Comparison of ENCODE assay signal across 22 cellular contexts in the genomic region with DNA sequence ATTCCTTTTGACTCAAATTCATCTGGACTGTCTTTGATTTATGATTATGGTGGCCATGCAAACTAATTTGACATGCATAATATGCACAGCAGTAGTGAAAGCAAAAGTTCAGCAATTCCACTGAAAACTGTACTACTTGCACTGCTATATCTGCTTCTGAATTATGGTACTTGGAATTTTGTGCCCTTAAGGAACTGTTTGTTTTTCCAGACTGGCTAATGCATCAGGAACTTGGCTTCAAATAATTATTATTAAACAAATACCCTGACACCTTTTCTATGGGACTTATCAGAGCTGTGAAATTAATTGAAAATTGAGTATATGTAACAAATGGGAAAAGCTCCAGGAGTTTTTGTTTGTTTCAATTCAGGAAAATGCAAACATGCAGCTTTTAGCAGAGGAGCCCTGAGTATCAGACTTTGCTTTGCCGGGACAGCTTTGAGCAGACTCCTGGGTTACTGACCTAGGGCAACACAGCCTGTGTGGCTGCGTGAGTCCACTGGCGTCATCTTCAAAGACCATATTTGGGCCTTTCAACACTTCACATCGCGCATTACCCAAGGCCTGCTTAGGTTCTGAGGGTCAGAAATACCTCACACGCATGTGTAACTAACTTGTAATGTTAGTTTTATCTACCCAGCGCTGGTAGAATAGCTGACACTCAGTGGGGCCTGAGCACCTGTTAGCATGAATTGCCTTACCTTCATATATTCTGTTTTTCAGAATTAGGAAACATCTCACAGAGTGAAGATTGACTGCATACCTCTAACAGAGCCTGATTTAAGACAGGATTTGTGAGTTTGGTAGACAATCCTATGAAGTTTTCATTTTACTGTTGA. TPM values are rescaled to one million over a fixed set of nuclear protein-coding genes. Genes with fewer than 3 reads are reported as not detected.
"Had no signal": no experiment of that assay in that cellular context is flagged by ENCODE, and none has a peak within 500 bp of the region (broad histone marks: within the 10 kb centered on the region; RNA-seq: fewer than 3 reads in every experiment).

No MANE protein-coding gene starts in this region.

- ATAC-seq: activated T-cell treated with anti-CD3 and anti-CD28 coated beads, Interleukin-2, amount 50 U/mL, for 4 hours; foreskin keratinocyte; stimulated activated effector memory CD8-positive, alpha-beta T cell treated with anti-CD3 and anti-CD28 coated beads, Interleukin-12 subunit alpha, Interleukin-12 subunit beta, amount 100 ng/mL, for 72 hours had no signal

- H3K4me1 ChIP-seq: esophagus squamous epithelium, foreskin keratinocyte, thyroid gland, vagina had no signal

- H3K27me3 ChIP-seq: thyroid gland, vagina had no signal

- H3K36me3 ChIP-seq: esophagus squamous epithelium, thyroid gland, vagina had no signal

- FAIRE-seq: endothelial cell of umbilical vein had no signal

- H3K27ac ChIP-seq: coronary artery, esophagus squamous epithelium, foreskin keratinocyte, thyroid gland, vagina had no signal

- DNase-seq: activated CD4-positive, alpha-beta memory T cell treated with anti-CD3 and anti-CD28 coated beads, Interleukin-2, amount 10 ng/mL, durations not matched to agents 7 days and 5 days; activated CD4-positive, alpha-beta T cell treated with anti-CD3 and anti-CD28 coated beads for 4 hours; activated effector memory CD4-positive, alpha-beta T cell treated with Interleukin-2 at 50 U/mL for 16 hours; activated naive CD4-positive, alpha-beta T cell treated with anti-CD3 and anti-CD28 coated beads, Interleukin-2, amount 50 U/mL, for 16 hours; activated T-cell treated with anti-CD3 and anti-CD28 coated beads, Interleukin-2, amount 50 U/mL, for 4 hours; central memory CD4-positive, alpha-beta T cell; effector CD8-positive, alpha-beta T cell; esophagus squamous epithelium; foreskin keratinocyte; glutamatergic neuron; immature natural killer cell; mesendoderm; nephron progenitor cell; stimulated activated CD4-positive, alpha-beta T cell treated with anti-CD3 and anti-CD28 coated beads, Interleukin-12 subunit alpha, Interleukin-12 subunit beta, amount 100 ng/mL, for 4 hours; stimulated activated CD4-positive, alpha-beta T cell treated with anti-CD3 and anti-CD28 coated beads, Interleukin-2, amount 100 ng/mL, for 24 hours; thyroid gland had no signal

- H3K9me3 ChIP-seq: esophagus squamous epithelium, thyroid gland, vagina had no signal

- H3K4me3 ChIP-seq: coronary artery, esophagus squamous epithelium, thyroid gland, vagina had no signal

RNA-seq across cellular contexts. Expression of gene CFAP221, which starts 35.4 kb away (rescaled TPM):
- total RNA-seq: activated CD4-positive, alpha-beta memory T cell treated with anti-CD3 and anti-CD28 coated beads, Interleukin-2, amount 10 ng/mL, durations not matched to agents 7 days and 5 days; activated T-cell treated with anti-CD3 and anti-CD28 coated beads, Interleukin-2, amount 50 U/mL, for 4 hours; endothelial cell of umbilical vein; foreskin keratinocyte; pulmonary artery endothelial cell had no signal
- polyA plus RNA-seq: foreskin keratinocyte, immature natural killer cell had no signal

RNA-seq across cellular contexts. Expression of gene SCTR, which starts 55.4 kb away (rescaled TPM):
- total RNA-seq: activated CD4-positive, alpha-beta memory T cell treated with anti-CD3 and anti-CD28 coated beads, Interleukin-2, amount 10 ng/mL, durations not matched to agents 7 days and 5 days; activated T-cell treated with anti-CD3 and anti-CD28 coated beads, Interleukin-2, amount 50 U/mL, for 4 hours; endothelial cell of umbilical vein; esophagus squamous epithelium; foreskin keratinocyte; osteoblast; pulmonary artery endothelial cell; thyroid gland; vagina had no signal
- polyA plus RNA-seq: endothelial cell of umbilical vein, foreskin keratinocyte, immature natural killer cell had no signal
